ENCODE assay signal across 22 cellular contexts in genomic region chr3:141546586-141546985, GRCh38.
"Had no signal": no experiment of that assay in that cellular context is flagged by ENCODE, and none has a peak within 500 bp of the region (broad histone marks: within the 10 kb centered on the region; RNA-seq: fewer than 3 reads in every experiment).

No MANE protein-coding gene starts in this region.

- H3K4me3 ChIP-seq: breast epithelium, colonic mucosa, gastroesophageal sphincter, spleen, thoracic aorta, vagina had no signal

- H3K27me3 ChIP-seq: breast epithelium, colonic mucosa, gastroesophageal sphincter, spleen, vagina had no signal

- H3K27me3 Mint-ChIP-seq: memory B cell, type B pancreatic cell had no signal

- H3K9me3 ChIP-seq: colonic mucosa had no signal

- FAIRE-seq: keratinocyte had no signal

- H3K4me3 Mint-ChIP-seq: endodermal cell; memory B cell; neural crest cell; T-helper 1 cell treated with Interleukin-12 subunit alpha and Interleukin-12 subunit beta and Interleukin-4 antibody, amounts not matched to agents 30 μg/mL and 1 μg/mL, for 36 hours; type B pancreatic cell had no signal

- H3K27ac ChIP-seq: breast epithelium, colonic mucosa, epithelial cell of prostate, gastroesophageal sphincter, thoracic aorta, vagina had no signal

- DNase-seq: activated CD4-positive, alpha-beta T cell treated with anti-CD3 and anti-CD28 coated beads, Interleukin-2, amount 50 U/mL, for 4 hours; activated naive CD4-positive, alpha-beta T cell treated with Interleukin-2 at 50 U/mL for 16 hours; activated T-cell treated with anti-CD3 and anti-CD28 coated beads, Interleukin-2, amount 50 U/mL, for 48 hours; colonic mucosa; endodermal cell; head of caudate nucleus; left colon; occipital lobe; spleen; stimulated activated CD4-positive, alpha-beta T cell treated with anti-CD3 and anti-CD28 coated beads, Interleukin-4, amount 100 ng/mL, for 1 hour; stimulated activated naive CD4-positive, alpha-beta T cell treated with Interleukin-2 at 50 U/mL for 16 hours had no signal

- H3K36me3 ChIP-seq: colonic mucosa, thoracic aorta had no signal

- H3K4me1 Mint-ChIP-seq: endodermal cell had no signal

- H3K4me1 ChIP-seq: breast epithelium, colonic mucosa, gastroesophageal sphincter, vagina had no signal

- H3K27ac Mint-ChIP-seq: endodermal cell; memory B cell; T-helper 1 cell treated with Interleukin-12 subunit alpha and Interleukin-12 subunit beta and Interleukin-4 antibody, amounts not matched to agents 30 μg/mL and 1 μg/mL, for 36 hours; type B pancreatic cell had no signal

- ATAC-seq: gastroesophageal sphincter, left colon, sciatic nerve had no signal
